1 cellular context compared by ENCODE assay signal in the genomic region with DNA sequence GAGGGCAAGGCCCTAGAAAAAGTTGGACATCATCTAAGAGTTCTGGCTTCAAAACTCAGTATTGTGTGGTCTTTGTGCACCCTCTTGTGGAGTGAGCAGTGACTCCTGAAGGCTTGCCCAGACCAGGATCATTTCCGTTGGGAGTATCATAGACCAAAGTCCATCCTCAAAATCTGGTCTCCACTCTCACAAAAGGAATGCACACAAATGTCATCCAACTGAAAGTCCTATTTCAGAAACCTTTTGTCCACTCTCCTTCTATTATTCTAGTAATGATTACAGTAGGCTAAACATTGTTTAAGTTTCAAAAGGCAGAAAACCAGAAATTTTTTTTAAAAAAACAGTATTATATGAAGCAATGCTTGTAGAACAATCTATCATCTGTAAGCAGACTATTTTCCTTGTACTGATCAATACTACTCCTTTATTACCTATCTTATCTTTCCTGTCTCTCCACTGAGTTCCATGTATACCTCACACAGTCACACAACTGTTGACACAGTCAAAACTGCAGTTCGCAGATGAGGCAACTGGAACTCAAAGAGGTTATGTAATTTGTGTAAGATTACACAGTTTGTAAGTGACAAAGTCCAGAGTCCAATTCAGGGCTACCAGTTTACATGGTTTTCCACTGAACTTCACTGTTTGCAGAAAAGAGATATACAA.
A peak's percentile ranks its signal among the peaks of the same experiment; 100 is the strongest.
TF ChIP-seq lines count a peak whose summit lies in the region.

No MANE protein-coding gene starts in this region.

TF ChIP-seq in HepG2, 621 proteins besides CTCF, POLR2A, EP300 and RAD21 (continued from another document):
- TF ChIP-seq KMT2A (CRISPR knock-in tag; IDR thresholded peaks at IDR 0.05) (0 out of 2 replicates have a peak, but pooled peaks have one; percentile 37), ZMYM4 (CRISPR knock-in tag; IDR thresholded peaks at IDR 0.05) (peak; percentile 86), CREB1 (IDR thresholded peaks at IDR 0.05) (peak; percentile 30; the same call in 1 of the 2 replicates), CREB1 (CRISPR knock-in tag; IDR thresholded peaks at IDR 0.05) (peak; percentile 74), GFI1 (CRISPR knock-in tag; IDR thresholded peaks at IDR 0.05; ENCODE audit: borderline replicate concordance) (peak; percentile 94), ASH2L (IDR thresholded peaks at IDR 0.05; ENCODE audit: insufficient read length, low read depth, low read length) (peak; percentile 84), CREM (IDR thresholded peaks at IDR 0.05) (peak; percentile 86), CREM (CRISPR knock-in tag; IDR thresholded peaks at IDR 0.05) (no peak), ZNF652 (CRISPR knock-in tag; IDR thresholded peaks at IDR 0.05; ENCODE audit: borderline replicate concordance, low read depth) (no peak; the same call in 1 of the 2 replicates), ZNF766 (CRISPR knock-in tag; IDR thresholded peaks at IDR 0.05; ENCODE audit: borderline replicate concordance) (no peak), KDM5A (IDR thresholded peaks at IDR 0.05; ENCODE audit: borderline replicate concordance, low read length) (peak; percentile 62; the same call in 1 of the 2 replicates), ZBTB7B (CRISPR knock-in tag; IDR thresholded peaks at IDR 0.05) (no peak), ZNF124 (CRISPR knock-in tag; IDR thresholded peaks at IDR 0.05) (0 out of 2 replicates have a peak, but pooled peaks have one; percentile 60), HNRNPUL1 (IDR thresholded peaks at IDR 0.05; ENCODE audit: low read depth, low read length) (no peak), CEBPB (IDR thresholded peaks at IDR 0.05; ENCODE audit: borderline replicate concordance, low read depth, low read length) (peak; percentile 97), NONO (IDR thresholded peaks at IDR 0.05) (no peak), NONO (CRISPR knock-in tag; conservative IDR thresholded peaks at IDR 0.05) (peak; percentile 90), NCOR1 (IDR thresholded peaks at IDR 0.05; ENCODE audit: borderline replicate concordance, low read length) (peak; percentile 100), ZNF292 (CRISPR knock-in tag; IDR thresholded peaks at IDR 0.05; ENCODE audit: borderline replicate concordance, low read depth) (peak; percentile 44; the same call in 1 of the 2 replicates), ZNF205 (CRISPR knock-in tag; IDR thresholded peaks at IDR 0.05) (peak; percentile 76), ZMYM3 (CRISPR knock-in tag; IDR thresholded peaks at IDR 0.05) (peak; percentile 76; the same call in 1 of the 2 replicates), SP1 (IDR thresholded peaks at IDR 0.05) (no peak), SP1 (CRISPR knock-in tag; IDR thresholded peaks at IDR 0.05) (peak; percentile 44; the same call in 1 of the 2 replicates), ZFP1 (CRISPR knock-in tag; IDR thresholded peaks at IDR 0.05) (peak; percentile 95)
- TF ChIP-seq, protein P1, sequence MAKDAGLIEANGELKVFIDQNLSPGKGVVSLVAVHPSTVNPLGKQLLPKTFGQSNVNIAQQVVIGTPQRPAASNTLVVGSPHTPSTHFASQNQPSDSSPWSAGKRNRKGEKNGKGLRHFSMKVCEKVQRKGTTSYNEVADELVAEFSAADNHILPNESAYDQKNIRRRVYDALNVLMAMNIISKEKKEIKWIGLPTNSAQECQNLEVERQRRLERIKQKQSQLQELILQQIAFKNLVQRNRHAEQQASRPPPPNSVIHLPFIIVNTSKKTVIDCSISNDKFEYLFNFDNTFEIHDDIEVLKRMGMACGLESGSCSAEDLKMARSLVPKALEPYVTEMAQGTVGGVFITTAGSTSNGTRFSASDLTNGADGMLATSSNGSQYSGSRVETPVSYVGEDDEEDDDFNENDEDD (CRISPR knock-in tag; IDR thresholded peaks at IDR 0.05; ENCODE audit: borderline replicate concordance): no peak
- TF ChIP-seq, protein P2, sequence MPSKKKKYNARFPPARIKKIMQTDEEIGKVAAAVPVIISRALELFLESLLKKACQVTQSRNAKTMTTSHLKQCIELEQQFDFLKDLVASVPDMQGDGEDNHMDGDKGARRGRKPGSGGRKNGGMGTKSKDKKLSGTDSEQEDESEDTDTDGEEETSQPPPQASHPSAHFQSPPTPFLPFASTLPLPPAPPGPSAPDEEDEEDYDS (CRISPR knock-in tag; IDR thresholded peaks at IDR 0.05): peak; percentile 18; the same call in 1 of the 2 replicates
- TF ChIP-seq, protein P3, sequence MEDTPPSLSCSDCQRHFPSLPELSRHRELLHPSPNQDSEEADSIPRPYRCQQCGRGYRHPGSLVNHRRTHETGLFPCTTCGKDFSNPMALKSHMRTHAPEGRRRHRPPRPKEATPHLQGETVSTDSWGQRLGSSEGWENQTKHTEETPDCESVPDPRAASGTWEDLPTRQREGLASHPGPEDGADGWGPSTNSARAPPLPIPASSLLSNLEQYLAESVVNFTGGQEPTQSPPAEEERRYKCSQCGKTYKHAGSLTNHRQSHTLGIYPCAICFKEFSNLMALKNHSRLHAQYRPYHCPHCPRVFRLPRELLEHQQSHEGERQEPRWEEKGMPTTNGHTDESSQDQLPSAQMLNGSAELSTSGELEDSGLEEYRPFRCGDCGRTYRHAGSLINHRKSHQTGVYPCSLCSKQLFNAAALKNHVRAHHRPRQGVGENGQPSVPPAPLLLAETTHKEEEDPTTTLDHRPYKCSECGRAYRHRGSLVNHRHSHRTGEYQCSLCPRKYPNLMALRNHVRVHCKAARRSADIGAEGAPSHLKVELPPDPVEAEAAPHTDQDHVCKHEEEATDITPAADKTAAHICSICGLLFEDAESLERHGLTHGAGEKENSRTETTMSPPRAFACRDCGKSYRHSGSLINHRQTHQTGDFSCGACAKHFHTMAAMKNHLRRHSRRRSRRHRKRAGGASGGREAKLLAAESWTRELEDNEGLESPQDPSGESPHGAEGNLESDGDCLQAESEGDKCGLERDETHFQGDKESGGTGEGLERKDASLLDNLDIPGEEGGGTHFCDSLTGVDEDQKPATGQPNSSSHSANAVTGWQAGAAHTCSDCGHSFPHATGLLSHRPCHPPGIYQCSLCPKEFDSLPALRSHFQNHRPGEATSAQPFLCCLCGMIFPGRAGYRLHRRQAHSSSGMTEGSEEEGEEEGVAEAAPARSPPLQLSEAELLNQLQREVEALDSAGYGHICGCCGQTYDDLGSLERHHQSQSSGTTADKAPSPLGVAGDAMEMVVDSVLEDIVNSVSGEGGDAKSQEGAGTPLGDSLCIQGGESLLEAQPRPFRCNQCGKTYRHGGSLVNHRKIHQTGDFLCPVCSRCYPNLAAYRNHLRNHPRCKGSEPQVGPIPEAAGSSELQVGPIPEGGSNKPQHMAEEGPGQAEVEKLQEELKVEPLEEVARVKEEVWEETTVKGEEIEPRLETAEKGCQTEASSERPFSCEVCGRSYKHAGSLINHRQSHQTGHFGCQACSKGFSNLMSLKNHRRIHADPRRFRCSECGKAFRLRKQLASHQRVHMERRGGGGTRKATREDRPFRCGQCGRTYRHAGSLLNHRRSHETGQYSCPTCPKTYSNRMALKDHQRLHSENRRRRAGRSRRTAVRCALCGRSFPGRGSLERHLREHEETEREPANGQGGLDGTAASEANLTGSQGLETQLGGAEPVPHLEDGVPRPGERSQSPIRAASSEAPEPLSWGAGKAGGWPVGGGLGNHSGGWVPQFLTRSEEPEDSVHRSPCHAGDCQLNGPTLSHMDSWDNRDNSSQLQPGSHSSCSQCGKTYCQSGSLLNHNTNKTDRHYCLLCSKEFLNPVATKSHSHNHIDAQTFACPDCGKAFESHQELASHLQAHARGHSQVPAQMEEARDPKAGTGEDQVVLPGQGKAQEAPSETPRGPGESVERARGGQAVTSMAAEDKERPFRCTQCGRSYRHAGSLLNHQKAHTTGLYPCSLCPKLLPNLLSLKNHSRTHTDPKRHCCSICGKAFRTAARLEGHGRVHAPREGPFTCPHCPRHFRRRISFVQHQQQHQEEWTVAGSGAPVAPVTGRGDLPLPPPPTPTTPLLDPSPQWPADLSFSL (CRISPR knock-in tag; IDR thresholded peaks at IDR 0.05): peak; percentile 100
- TF ChIP-seq, protein P4, sequence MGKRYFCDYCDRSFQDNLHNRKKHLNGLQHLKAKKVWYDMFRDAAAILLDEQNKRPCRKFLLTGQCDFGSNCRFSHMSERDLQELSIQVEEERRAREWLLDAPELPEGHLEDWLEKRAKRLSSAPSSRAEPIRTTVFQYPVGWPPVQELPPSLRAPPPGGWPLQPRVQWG (CRISPR knock-in tag; IDR thresholded peaks at IDR 0.05; ENCODE audit: borderline replicate concordance, low read depth): no peak
